In the genomic region with DNA sequence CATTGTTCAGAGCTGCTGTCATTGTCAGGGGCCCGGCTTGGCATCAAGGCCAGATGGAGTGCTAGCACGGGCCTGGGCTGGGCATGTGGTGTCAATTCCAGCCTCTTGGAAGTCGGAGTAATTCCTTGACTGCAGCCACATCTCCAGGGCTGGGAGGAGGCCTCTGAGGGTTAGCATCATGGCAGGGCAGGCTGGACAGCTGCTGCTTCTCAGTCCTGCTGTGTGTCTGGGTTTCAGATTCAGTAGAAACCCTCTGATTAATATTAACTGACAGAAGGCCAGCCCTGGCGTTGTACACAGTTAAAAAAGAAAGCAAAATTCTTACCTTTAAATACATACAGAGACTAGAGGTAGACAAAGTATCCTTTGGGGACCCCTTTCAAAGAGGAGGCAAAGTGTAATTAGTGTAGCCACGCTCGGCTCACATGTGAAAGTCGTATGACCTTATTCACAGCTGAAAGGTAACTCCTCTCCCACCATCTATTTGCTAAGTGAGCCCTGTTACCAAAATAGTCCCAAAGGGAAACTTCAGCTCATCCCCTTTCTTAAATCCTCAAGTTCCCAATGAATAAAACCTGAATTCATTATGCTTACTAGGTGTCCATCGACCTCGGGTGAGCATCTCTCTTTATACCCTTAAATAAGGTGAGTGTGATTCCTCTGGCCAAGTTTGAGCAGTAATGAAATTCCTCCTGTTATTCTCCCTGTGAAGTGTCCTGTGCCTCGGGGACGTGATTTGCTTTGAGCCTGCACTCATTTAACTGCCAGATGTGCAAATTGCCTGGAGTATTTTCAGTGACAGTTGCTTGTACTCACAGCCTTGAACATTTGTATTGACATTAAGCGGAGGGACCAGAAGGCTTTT, we compare ENCODE assay signal across 7 cellular contexts.
DNase-seq lines count a peak whose midpoint lies in the region; ATAC-seq and TF ChIP-seq lines count a peak whose summit lies in the region.

No MANE protein-coding gene starts in this region.

- peaks cover 2% of the 10 kb centered on the region for H3K27me3 Mint-ChIP-seq in GM23338 (ENCODE audit: insufficient read depth, low read depth, poor library complexity)

- H3K4me1 Mint-ChIP-seq in GM23338, result peaks cover 29% of the 10 kb centered on the region

- no peak overlapping the region for H2AFZ ChIP-seq in GM23338
- H2AFZ ChIP-seq in neuronal stem cell (ENCODE audit: low read length), result no peak overlapping the region

- H3K36me3 ChIP-seq in GM23338 (ENCODE audit: insufficient read depth), result no peaks in the 10 kb centered on the region
- no peaks in the 10 kb centered on the region for H3K36me3 ChIP-seq in neuronal stem cell (replicated peaks in 1 of 2; ENCODE audit: control insufficient read depth in 2 of 2, insufficient read depth in 2 of 2, low read length in 2 of 2)
- no peaks in the 10 kb centered on the region for H3K36me3 ChIP-seq in sigmoid colon

- H3K4me3 ChIP-seq in GM23338 (no peak overlapping the region), neuronal stem cell (ENCODE audit: low read length in 2 of 2) (peak overlapping the region in 1 of 2 donors; percentile 6), sigmoid colon (no peak overlapping the region)

- H3K36me3 Mint-ChIP-seq in GM23338 (ENCODE audit: low read depth), result no peaks in the 10 kb centered on the region

- no CpG with 5 or more reads among the region's 12 CpGs for WGBS in neuronal stem cell (ENCODE audit: extremely low coverage in 2 of 2, insufficient read length in 2 of 2, insufficient replicate concordance in 1 of 2), 2 donors
- 62 to 78% methylated on average over 12 of the region's 12 CpGs for WGBS in sigmoid colon, 2 donors

- no peak for TF ChIP-seq CTCF in GM23338 (conservative IDR thresholded peaks at IDR 0.05; ENCODE audit: low read depth in 2 of 2)
- no peak for TF ChIP-seq CTCF in sigmoid colon (IDR thresholded peaks at IDR 0.05)

- TF ChIP-seq EP300 in sigmoid colon (IDR thresholded peaks at IDR 0.05), result no peak

- intact Hi-C loops in sigmoid colon (cut with DNase I), result no loop called here

- no peaks in the 10 kb centered on the region for H3F3A ChIP-seq in GM23338 (replicated peaks; ENCODE audit: low read depth)

- DNase-seq in GM23338 (ENCODE audit: low spot score), result no peak
- no peak for DNase-seq in neuronal stem cell (ENCODE audit: low spot score)
- no peak for DNase-seq in activated CD4-positive, alpha-beta T cell treated with anti-CD3 and anti-CD28 coated beads, Interleukin-2, amount 50 U/mL, for 48 hours
- no peak for DNase-seq in sigmoid colon
- no peak for DNase-seq in hippocampal formation (lab: John Stamatoyannopoulos, UW)

- H3K27me3 ChIP-seq in GM23338 (ENCODE audit: insufficient read depth) (no peaks in the 10 kb centered on the region), neuronal stem cell (ENCODE audit: control insufficient read depth in 3 of 3, insufficient read depth in 3 of 3, low read depth in 1 of 3, low read length in 3 of 3) (peaks cover 0 to 4% (median 0%) of the 10 kb centered on the region in 3 experiments), sigmoid colon (no peaks in the 10 kb centered on the region)

- H3K14ac ChIP-seq in neuronal stem cell (ENCODE audit: low read length), result peak overlapping the region; percentile 1

- H2BK12ac ChIP-seq in neuronal stem cell (ENCODE audit: low read length), result no peak overlapping the region

- H3K4me3 Mint-ChIP-seq in GM23338, result no peak overlapping the region

- no peak overlapping the region for H2BK120ac ChIP-seq in neuronal stem cell (ENCODE audit: low read depth, low read length)

- H2AK5ac ChIP-seq in neuronal stem cell (ENCODE audit: low read depth, low read length), result no peak overlapping the region

- no peak overlapping the region for H4K8ac ChIP-seq in neuronal stem cell (ENCODE audit: low read depth, low read length)

- H3K4ac ChIP-seq in neuronal stem cell (ENCODE audit: low read length), result no peak overlapping the region

- 0 out of 2 replicates have a peak, but pooled peaks cover 3% of the 10 kb centered on the region for H4K20me1 ChIP-seq in GM23338 (replicated peaks; ENCODE audit: insufficient read depth)

- no peaks in the 10 kb centered on the region for H3K79me1 ChIP-seq in neuronal stem cell (ENCODE audit: low read depth, low read length)

- H3K9ac ChIP-seq in neuronal stem cell (ENCODE audit: low read depth, low read length, poor library complexity), result no peak overlapping the region

- H3K27ac Mint-ChIP-seq in GM23338, result no peak overlapping the region

- no peak overlapping the region for H2BK5ac ChIP-seq in neuronal stem cell (ENCODE audit: low read length)

- H3K9me2 ChIP-seq in GM23338 (ENCODE audit: insufficient read depth), result no peaks in the 10 kb centered on the region

- H3K4me2 ChIP-seq in GM23338 (no peak overlapping the region), neuronal stem cell (ENCODE audit: insufficient read depth, low read length, poor library complexity, severe bottlenecking) (no peak overlapping the region)

- no peak overlapping the region for H3K18ac ChIP-seq in neuronal stem cell (ENCODE audit: low read length)

- no peak overlapping the region for H2BK15ac ChIP-seq in neuronal stem cell (ENCODE audit: low read length)

- H3K79me2 ChIP-seq in GM23338 (replicated peaks; ENCODE audit: insufficient read depth), result no peaks in the 10 kb centered on the region

- H3K27ac ChIP-seq in GM23338 (ENCODE audit: low read depth), result no peak overlapping the region
- H3K27ac ChIP-seq in neuronal stem cell (replicated peaks; ENCODE audit: low read length), result no peak overlapping the region
- H3K27ac ChIP-seq in sigmoid colon, result no peak overlapping the region

- no peak overlapping the region for H3K23ac ChIP-seq in neuronal stem cell (ENCODE audit: low read depth, low read length, poor library complexity)

- H3K4me1 ChIP-seq in GM23338 (ENCODE audit: insufficient read depth) (peaks cover 25% of the 10 kb centered on the region), neuronal stem cell (ENCODE audit: control insufficient read depth in 2 of 2, insufficient read depth in 1 of 2, low read depth in 1 of 2, low read length in 2 of 2) (no peaks in the 10 kb centered on the region), sigmoid colon (no peaks in the 10 kb centered on the region)

- ATAC-seq in GM19035 (IDR thresholded peaks at IDR 0.05; ENCODE audit: unreplicated experiment) (peak; percentile 61), GM23338 (peak; percentile 45; the same call in 2 of the 3 replicates), HG03521 (IDR thresholded peaks at IDR 0.05; ENCODE audit: unreplicated experiment) (peak; percentile 66)

- H3K9me3 Mint-ChIP-seq in GM23338, result no peaks in the 10 kb centered on the region

- no peaks in the 10 kb centered on the region for H3K9me3 ChIP-seq in neuronal stem cell (replicated peaks in 1 of 2; ENCODE audit: control insufficient read depth in 2 of 2, insufficient read depth in 1 of 2, low read depth in 1 of 2, low read length in 2 of 2)
- no peaks in the 10 kb centered on the region for H3K9me3 ChIP-seq in sigmoid colon

- no peak overlapping the region for H4K91ac ChIP-seq in neuronal stem cell (ENCODE audit: low read depth, low read length, poor library complexity)

- TF ChIP-seq POLR2A in sigmoid colon (IDR thresholded peaks at IDR 0.05), result no peak

TF ChIP-seq in GM23338, 12 proteins besides CTCF, POLR2A, EP300 and RAD21 (continues in another document):
- TF ChIP-seq JUNB (IDR thresholded peaks at IDR 0.05; ENCODE audit: unreplicated experiment), result no peak
